In the genomic region with DNA sequence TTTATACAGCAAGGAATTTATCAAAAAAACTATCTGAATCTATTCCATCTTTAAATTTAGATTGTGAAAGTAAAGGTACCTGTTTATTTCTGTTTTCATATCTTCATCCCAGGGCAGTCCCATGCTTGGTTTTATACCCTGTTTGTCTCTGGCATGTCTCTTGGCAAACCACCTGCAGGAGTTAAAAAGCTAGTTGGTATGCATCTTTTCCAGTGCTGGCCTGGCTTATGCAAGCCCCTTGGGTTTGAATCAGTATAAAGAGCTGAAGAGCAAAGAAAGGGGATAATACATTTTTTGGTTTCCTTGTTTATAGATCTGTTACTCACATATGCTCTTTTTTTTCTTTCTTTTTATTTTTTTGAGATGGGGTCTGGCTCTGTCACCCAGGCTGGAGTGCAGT, we compare ENCODE assay signal across 17 cellular contexts. TPM values are rescaled to one million over a fixed set of nuclear protein-coding genes. Genes with fewer than 3 reads are reported as not detected.
DNase-seq lines count a peak whose midpoint lies in the region; ATAC-seq and TF ChIP-seq lines count a peak whose summit lies in the region.
"Had no signal": no experiment of that assay in that cellular context is flagged by ENCODE, and none has a peak within 500 bp of the region (broad histone marks: within the 10 kb centered on the region; RNA-seq: fewer than 3 reads in every experiment).

No MANE protein-coding gene starts in this region.

- H3K4me1 ChIP-seq in BLaER1 treated with 17β-estradiol and CSF1 and Interleukin-3, amounts not matched to agents 10 nM and 100 nM = peaks cover 42 to 93% (median 78%) of the 10 kb centered on the region in 10 experiments
- H3K4me1 ChIP-seq in CD8-positive, alpha-beta memory T cell (ENCODE audit: insufficient read depth, low read length) = peaks cover 85% of the 10 kb centered on the region
- no peaks in the 10 kb centered on the region for H3K4me1 ChIP-seq in trophoblast cell (ENCODE audit: control insufficient read depth in 1 of 2, insufficient read depth in 2 of 2, low read length in 2 of 2)
- no peaks in the 10 kb centered on the region for H3K4me1 ChIP-seq in endodermal cell (ENCODE audit: control insufficient read depth, insufficient read depth, low read length)
- H3K4me1 ChIP-seq: HAP-1 had no signal

- peak overlapping the region in 6 of 10 experiments; percentile 0 to 35 (median 16); a peak in 4 of 20 replicates for H3K4me3 ChIP-seq in BLaER1 treated with 17β-estradiol and CSF1 and Interleukin-3, amounts not matched to agents 10 nM and 100 nM
- H3K4me3 ChIP-seq in CD8-positive, alpha-beta memory T cell (ENCODE audit: low read length) = no peak overlapping the region
- H3K4me3 ChIP-seq in trophoblast cell (ENCODE audit: low read depth, low read length) (no peak overlapping the region), endodermal cell (ENCODE audit: low read length) (no peak overlapping the region)
- H3K4me3 ChIP-seq: cardiac muscle cell, HAP-1, transverse colon had no signal

- no peak overlapping the region for H4K8ac ChIP-seq in trophoblast cell (ENCODE audit: low read depth, low read length)

- H3K9ac ChIP-seq in BLaER1 treated with 17β-estradiol and CSF1 and Interleukin-3, amounts not matched to agents 10 nM and 100 nM = peak overlapping the region in 3 of 11 experiments; percentile 68 to 76 (median 71); a peak in 5 of 22 replicates
- H3K9ac ChIP-seq in trophoblast cell (ENCODE audit: low read length) (no peak overlapping the region), endodermal cell (ENCODE audit: extremely low read depth, low read length, poor library complexity, severe bottlenecking) (no peak overlapping the region)

- H3K79me1 ChIP-seq in trophoblast cell (ENCODE audit: low read length) = no peaks in the 10 kb centered on the region

- H2BK5ac ChIP-seq in trophoblast cell (ENCODE audit: low read depth, low read length, poor library complexity) = no peak overlapping the region

- H4K12ac ChIP-seq in trophoblast cell (ENCODE audit: low read depth, low read length) = no peak overlapping the region

- peak overlapping the region in 5 of 7 donors; percentile 20 to 65 (median 42) for H3K4me3 Mint-ChIP-seq in CD8-positive, alpha-beta memory T cell
- H3K4me3 Mint-ChIP-seq in T-helper 17 cell (no peak overlapping the region), endodermal cell (no peak overlapping the region)
- H3K4me3 Mint-ChIP-seq: neural crest cell had no signal

- POLR2A ChIA-PET in CD8-positive, alpha-beta memory T cell (lab: Charles Lee) = no interaction called here

- no peaks in the 10 kb centered on the region for H3K9me3 Mint-ChIP-seq in CD8-positive, alpha-beta memory T cell
- no peaks in the 10 kb centered on the region for H3K9me3 Mint-ChIP-seq in endodermal cell
- H3K9me3 Mint-ChIP-seq: neural crest cell had no signal

- H3K27ac Mint-ChIP-seq in CD8-positive, alpha-beta memory T cell = peak overlapping the region in 5 of 8 donors; percentile 43 to 85 (median 73)
- H3K27ac Mint-ChIP-seq in T-helper 17 cell = peak overlapping the region; percentile 90
- H3K27ac Mint-ChIP-seq in endodermal cell = no peak overlapping the region

- no peak overlapping the region for H3K18ac ChIP-seq in trophoblast cell (ENCODE audit: low read length)

- no peaks in the 10 kb centered on the region for H3K27me3 ChIP-seq in BLaER1 treated with 17β-estradiol and CSF1 and Interleukin-3, amounts not matched to agents 10 nM and 100 nM
- no peaks in the 10 kb centered on the region for H3K27me3 ChIP-seq in CD8-positive, alpha-beta memory T cell (ENCODE audit: insufficient read depth, low read length, poor library complexity, severe bottlenecking)
- H3K27me3 ChIP-seq in trophoblast cell (ENCODE audit: insufficient read depth, low read length) (no peaks in the 10 kb centered on the region), endodermal cell (ENCODE audit: control insufficient read depth, insufficient read depth, low read length, poor library complexity, severe bottlenecking) (no peaks in the 10 kb centered on the region)
- H3K27me3 ChIP-seq: cardiac muscle cell, transverse colon had no signal

- no peak for TF ChIP-seq CTCF in endodermal cell (conservative IDR thresholded peaks at IDR 0.05)

- CTCF ChIA-PET in CD8-positive, alpha-beta memory T cell (lab: Charles Lee) = interaction anchor here (2.8 kb wide), 1 partner anchor 93 kb away, joined by 17 read pairs; no protein-coding TSS in a partner anchor

- no peaks in the 10 kb centered on the region for H3K27me3 Mint-ChIP-seq in CD8-positive, alpha-beta memory T cell
- no peaks in the 10 kb centered on the region for H3K27me3 Mint-ChIP-seq in T-helper 17 cell
- no peaks in the 10 kb centered on the region for H3K27me3 Mint-ChIP-seq in endodermal cell (ENCODE audit: insufficient read depth)

- peaks cover 0 to 51% (median 42%) of the 10 kb centered on the region in 11 experiments; a peak in 14 of 22 replicates for H3K9me3 ChIP-seq in BLaER1 treated with 17β-estradiol and CSF1 and Interleukin-3, amounts not matched to agents 10 nM and 100 nM (replicated peaks in 1 of 11)
- no peaks in the 10 kb centered on the region for H3K9me3 ChIP-seq in CD8-positive, alpha-beta memory T cell (ENCODE audit: low read length)
- H3K9me3 ChIP-seq in T-helper 17 cell (ENCODE audit: control insufficient read depth, low read length, poor library complexity, severe bottlenecking) (no peaks in the 10 kb centered on the region), trophoblast cell (ENCODE audit: insufficient read depth, low read depth, low read length) (no peaks in the 10 kb centered on the region), endodermal cell (ENCODE audit: control insufficient read depth, low read length) (no peaks in the 10 kb centered on the region)
- H3K9me3 ChIP-seq: transverse colon had no signal

- no peaks in the 10 kb centered on the region for H3K79me2 ChIP-seq in trophoblast cell (ENCODE audit: control insufficient read depth, insufficient read depth, low read length, poor library complexity)

- no peak overlapping the region for H2AK5ac ChIP-seq in trophoblast cell (ENCODE audit: low read length)

- H2AFZ ChIP-seq in trophoblast cell (ENCODE audit: insufficient read depth, low read length, poor library complexity) = no peak overlapping the region

- H2BK120ac ChIP-seq in trophoblast cell (ENCODE audit: insufficient read depth, low read length, poor library complexity) = no peak overlapping the region

- peaks cover 88 to 100% (median 100%) of the 10 kb centered on the region in 3 donors for H3K4me1 Mint-ChIP-seq in CD8-positive, alpha-beta memory T cell
- H3K4me1 Mint-ChIP-seq in T-helper 17 cell = peaks cover 69% of the 10 kb centered on the region
- no peaks in the 10 kb centered on the region for H3K4me1 Mint-ChIP-seq in endodermal cell
- H3K4me1 Mint-ChIP-seq: neural crest cell had no signal

- H3K23ac ChIP-seq in trophoblast cell (ENCODE audit: low read length) = no peak overlapping the region

- peak overlapping the region; percentile 44 to 93 (median 74); a peak in 21 of 22 replicates for H3K4me2 ChIP-seq in BLaER1 treated with 17β-estradiol and CSF1 and Interleukin-3, amounts not matched to agents 10 nM and 100 nM
- no peak overlapping the region for H3K4me2 ChIP-seq in trophoblast cell (ENCODE audit: low read length)

- peaks cover 3 to 89% (median 77%) of the 10 kb centered on the region in 11 experiments; a peak in 19 of 22 replicates for H3K36me3 ChIP-seq in BLaER1 treated with 17β-estradiol and CSF1 and Interleukin-3, amounts not matched to agents 10 nM and 100 nM
- no peaks in the 10 kb centered on the region for H3K36me3 ChIP-seq in CD8-positive, alpha-beta memory T cell (ENCODE audit: insufficient read depth, low read length)
- H3K36me3 ChIP-seq in trophoblast cell (ENCODE audit: control insufficient read depth in 1 of 2, insufficient read depth in 2 of 2, low read length in 2 of 2) (no peaks in the 10 kb centered on the region), endodermal cell (ENCODE audit: control insufficient read depth, insufficient read depth, low read length) (no peaks in the 10 kb centered on the region)
- H3K36me3 ChIP-seq: cardiac muscle cell, HAP-1, transverse colon had no signal

- no peak overlapping the region for H2BK12ac ChIP-seq in trophoblast cell (ENCODE audit: low read length)

- no peak overlapping the region for H4K91ac ChIP-seq in trophoblast cell (ENCODE audit: low read depth, low read length)

- H3K36me3 Mint-ChIP-seq in CD8-positive, alpha-beta memory T cell = peaks cover 0 to 27% (median 13%) of the 10 kb centered on the region in 3 donors
- H3K36me3 Mint-ChIP-seq in T-helper 17 cell (ENCODE audit: low read depth) (peaks cover 6% of the 10 kb centered on the region), endodermal cell (ENCODE audit: low read depth) (no peaks in the 10 kb centered on the region)

- H3K27ac ChIP-seq in BLaER1 treated with 17β-estradiol and CSF1 and Interleukin-3, amounts not matched to agents 10 nM and 100 nM = peak overlapping the region; percentile 48 to 93 (median 67); a peak in 21 of 22 replicates
- H3K27ac ChIP-seq in CD8-positive, alpha-beta memory T cell (ENCODE audit: low read depth, low read length) = no peak overlapping the region
- peak overlapping the region; percentile 65 for H3K27ac ChIP-seq in epithelial cell of prostate
- H3K27ac ChIP-seq in trophoblast cell (ENCODE audit: low read depth, low read length) = no peak overlapping the region
- no peak overlapping the region for H3K27ac ChIP-seq in endodermal cell (ENCODE audit: low read depth, low read length)
- H3K27ac ChIP-seq: cardiac muscle cell, transverse colon, VCaP had no signal

- peaks cover 49 to 100% (median 86%) of the 10 kb centered on the region in 11 experiments; a peak in 21 of 22 replicates for H4K20me1 ChIP-seq in BLaER1 treated with 17β-estradiol and CSF1 and Interleukin-3, amounts not matched to agents 10 nM and 100 nM

- H3K4ac ChIP-seq in trophoblast cell (ENCODE audit: low read depth, low read length) = no peak overlapping the region

- ATAC-seq in T-helper 17 cell = no peak

- H3K14ac ChIP-seq in trophoblast cell (ENCODE audit: low read length) = no peak overlapping the region

- DNase-seq in CD8-positive, alpha-beta memory T cell = no peak
- DNase-seq in T-helper 17 cell (no peak), epithelial cell of prostate (ENCODE audit: low read depth, low spot score) (no peak), NCI-H2029 treated with DMSO at 0.1 percent for 48 hours (lab: John Stamatoyannopoulos, UW) (no peak), amniotic stem cell (lab: John Stamatoyannopoulos, UW) (no peak), trophoblast cell (no peak), endodermal cell (no peak)
- DNase-seq: effector CD4-positive, alpha-beta T cell; hippocampal formation; mesendoderm; NCI-H1417; transverse colon had no signal

RNA-seq across cellular contexts. Expression of a gene that starts 37.8 kb away (rescaled TPM):
- 10 to 100 TPM; 61.4 to 63.5 TPM for total RNA-seq in CD8-positive, alpha-beta memory T cell
- polyA plus RNA-seq in CD8-positive, alpha-beta memory T cell = 19.7 TPM
- total RNA-seq in T-helper 17 cell (10 to 100 TPM; 46.0 to 52.4 TPM), endodermal cell (1 to 10 TPM; 2.5 to 5.5 TPM)
- 0.78 and 0.90 TPM in 2 replicates for polyA plus RNA-seq in trophoblast cell (2013)
- polyA plus RNA-seq in endodermal cell (2013, experiment 1 of 2) = 1.9 TPM
- 1.9 TPM for polyA plus RNA-seq in endodermal cell (2013, experiment 2 of 2)

Comparison
In these comparisons a context has a peak if more than half of its experiments do, and no peak if none do; other contexts are left out.
1. H3K27ac ChIP-seq: peak in BLaER1 treated with 17β-estradiol and CSF1 and Interleukin-3, amounts not matched to agents 10 nM and 100 nM (11 of 11) and epithelial cell of prostate (single experiment); none in CD8-positive, alpha-beta memory T cell (single experiment), trophoblast cell (single experiment) and endodermal cell (single experiment).
2. H3K4me3 ChIP-seq: peak in BLaER1 treated with 17β-estradiol and CSF1 and Interleukin-3, amounts not matched to agents 10 nM and 100 nM (6 of 10); none in CD8-positive, alpha-beta memory T cell (single experiment), trophoblast cell (single experiment) and endodermal cell (single experiment).
3. H3K4me3 Mint-ChIP-seq: peak in CD8-positive, alpha-beta memory T cell (5 of 7); none in T-helper 17 cell (single experiment) and endodermal cell (single experiment).
4. RNA of a gene that starts 37.8 kb away (total RNA-seq): 61.4 to 63.5 TPM in CD8-positive, alpha-beta memory T cell and 46.0 to 52.4 TPM in T-helper 17 cell; 2.5 to 5.5 TPM in endodermal cell; every median in the first group is over 4 times any median in the second.